17 cellular contexts compared by ENCODE assay signal in genomic region chr15:64902863-64903262, GRCh38.
"Had no signal": no experiment of that assay in that cellular context is flagged by ENCODE, and none has a peak within 500 bp of the region (broad histone marks: within the 10 kb centered on the region; RNA-seq: fewer than 3 reads in every experiment).

No MANE protein-coding gene starts in this region.

- H3K27me3 Mint-ChIP-seq: activated naive CD8-positive, alpha-beta T cell treated with anti-CD3 and anti-CD28 coated beads for 36 hours had no signal

- H3K4me3 Mint-ChIP-seq: activated naive CD8-positive, alpha-beta T cell treated with anti-CD3 and anti-CD28 coated beads for 36 hours; T-helper 2 cell treated with Interferon-gamma antibody and Interleukin-4, amounts not matched to agents 5 μg/mL and 100 μg/mL, for 36 hours had no signal

- H3K36me3 ChIP-seq: brain microvascular endothelial cell, esophagus muscularis mucosa, heart right ventricle, right atrium auricular region, transverse colon had no signal

- H3K27ac Mint-ChIP-seq: activated naive CD8-positive, alpha-beta T cell treated with anti-CD3 and anti-CD28 coated beads for 36 hours had no signal

- H3K27me3 ChIP-seq: brain microvascular endothelial cell, dorsolateral prefrontal cortex, esophagus muscularis mucosa, heart right ventricle, right atrium auricular region, transverse colon had no signal

- ATAC-seq: heart right ventricle, left lobe of liver had no signal

- H3K4me3 ChIP-seq: dorsolateral prefrontal cortex, esophagus muscularis mucosa, heart right ventricle, right atrium auricular region, transverse colon had no signal

- H3K27ac ChIP-seq: brain microvascular endothelial cell, dorsolateral prefrontal cortex, esophagus muscularis mucosa, right atrium auricular region, transverse colon had no signal

- DNase-seq: activated CD4-positive, alpha-beta T cell treated with anti-CD3 and anti-CD28 coated beads for 1 hour; activated naive CD8-positive, alpha-beta T cell treated with anti-CD3 and anti-CD28 coated beads for 36 hours; brain microvascular endothelial cell; dorsolateral prefrontal cortex; foreskin melanocyte; heart right ventricle; mammary epithelial cell; naive thymus-derived CD4-positive, alpha-beta T cell; nucleus accumbens; SHP77; small intestine; substantia nigra; transverse colon had no signal
